Comparison of ENCODE assay signal across 20 cellular contexts in genomic region chr1:207902566-207902965, GRCh38. TPM values are rescaled to one million over a fixed set of nuclear protein-coding genes. Genes with fewer than 3 reads are reported as not detected.
A peak's percentile ranks its signal among the peaks of the same experiment; 100 is the strongest.
DNase-seq lines count a peak whose midpoint lies in the region; ATAC-seq, FAIRE-seq and TF ChIP-seq lines count a peak whose summit lies in the region.
"Had no signal": no experiment of that assay in that cellular context is flagged by ENCODE, and none has a peak within 500 bp of the region (broad histone marks: within the 10 kb centered on the region; RNA-seq: fewer than 3 reads in every experiment).

No MANE protein-coding gene starts in this region.

- DNase-seq in HepG2 (ENCODE audit: low spot score) = no peak
- no peak for DNase-seq in right lobe of liver
- peak; percentile 46 for DNase-seq in left ventricle myocardium superior
- DNase-seq in gastrocnemius medialis = no peak
- no peak for DNase-seq in hepatic stellate cell (ENCODE audit: low spot score)
- no peak for DNase-seq in activated CD4-positive, alpha-beta T cell treated with anti-CD3 and anti-CD28 coated beads for 48 hours
- DNase-seq: CD4-positive, alpha-beta memory T cell; DMS79 treated with DMSO at 0.1 percent for 48 hours; GM23248; MG63; NCI-H1092; NCI-H2227 treated with DMSO at 0.1 percent for 48 hours; NCI-H524 had no signal

- BruUV-seq in HepG2 (replicated peaks; lab: Mats Ljungman, UMichigan) = no TSS peak

- CTCF ChIA-PET in HepG2 (lab: Yijun Ruan, JAX; ENCODE audit: low intra/inter-chr PET ratio, low total read pairs) = no interaction called here

- H3K27me3 ChIP-seq in HepG2 (ENCODE audit: control insufficient read depth in 1 of 2, insufficient read depth in 2 of 2, low read length in 2 of 2) = 0 out of 5 replicates have a peak, but pooled peaks cover 0 to 5% of the 10 kb centered on the region in 2 experiments
- no peaks in the 10 kb centered on the region for H3K27me3 ChIP-seq in right lobe of liver
- H3K27me3 ChIP-seq in gastrocnemius medialis = no peaks in the 10 kb centered on the region
- H3K27me3 ChIP-seq: MG63 had no signal

- TF ChIP-seq EP300 in HepG2 (IDR thresholded peaks at IDR 0.05; ENCODE audit: low read depth in 2 of 2, low read length in 2 of 2) (no peak), HepG2 (CRISPR knock-in tag; IDR thresholded peaks at IDR 0.05; ENCODE audit: borderline replicate concordance) (no peak)

- H3K9me3 ChIP-seq in HepG2 (ENCODE audit: low read length) (no peaks in the 10 kb centered on the region), right lobe of liver (no peaks in the 10 kb centered on the region), gastrocnemius medialis (no peaks in the 10 kb centered on the region)
- H3K9me3 ChIP-seq: MG63 had no signal

- no peak overlapping the region for H3K9ac ChIP-seq in HepG2 (ENCODE audit: insufficient read depth, low read depth, low read length)
- H3K9ac ChIP-seq: GM23248, KMS-11 had no signal

- no peak for TF ChIP-seq POLR2A in HepG2 (IDR thresholded peaks at IDR 0.05; ENCODE audit: insufficient read depth in 1 of 2, low read depth in 2 of 2, low read length in 2 of 2)
- no peak for TF ChIP-seq POLR2A in right lobe of liver (IDR thresholded peaks at IDR 0.05)
- no peak for TF ChIP-seq POLR2A in gastrocnemius medialis (IDR thresholded peaks at IDR 0.05)

- no peak for TF ChIP-seq CTCF in HepG2 (CRISPR knock-in tag; IDR thresholded peaks at IDR 0.05)
- no peak for TF ChIP-seq CTCF in right lobe of liver (IDR thresholded peaks at IDR 0.05)
- TF ChIP-seq CTCF in gastrocnemius medialis (IDR thresholded peaks at IDR 0.05 in 4 of 5, conservative IDR thresholded peaks at IDR 0.05 in 1 of 5) = no peak

- FAIRE-seq in HepG2 (lab: Jason Lieb, UNC) = no peak
- FAIRE-seq: D721Med, G401.6, GM18507 had no signal

- no peak for ATAC-seq in HepG2
- ATAC-seq in right lobe of liver = no peak
- peak; percentile 50 for ATAC-seq in left ventricle myocardium superior
- no peak for ATAC-seq in gastrocnemius medialis
- ATAC-seq in HG03097 (IDR thresholded peaks at IDR 0.05; ENCODE audit: low FRiP score, unreplicated experiment) = no peak
- ATAC-seq in GM21381 (IDR thresholded peaks at IDR 0.05; ENCODE audit: unreplicated experiment) = no peak
- ATAC-seq: Panc1 had no signal

- intact Hi-C loops in HepG2 (cut with micrococcal nuclease; ENCODE audit: unreplicated experiment) = no loop called here
- intact Hi-C loops in right lobe of liver (cut with DNase I) = no loop called here
- intact Hi-C loops in left ventricle myocardium superior (cut with micrococcal nuclease) = no loop called here
- intact Hi-C loops in gastrocnemius medialis (cut with DNase I; ENCODE audit: low total_unique reads) = no loop called here

- in situ Hi-C loops in HepG2 (cut with HindIII; ENCODE audit: extremely low pct_ligation_motif_present, low pct_unique_long_range_greater_than_20kb) (no loop called here), gastrocnemius medialis (cut with MboI; ENCODE audit: low sequenced_read_pairs in 4 of 4) (loop anchor here in 3 of 4 donors (5.0 to 10.0 kb wide), 2 partner anchors 52 to 55 kb away; no protein-coding TSS in a partner anchor)

- H3K4me3 ChIP-seq in HepG2 (replicated peaks in 1 of 3; ENCODE audit: insufficient read depth in 1 of 3, low read depth in 2 of 3, low read length in 3 of 3) (no peak overlapping the region), right lobe of liver (no peak overlapping the region), gastrocnemius medialis (no peak overlapping the region)
- H3K4me3 ChIP-seq: GM23248, MG63 had no signal

- H3K36me3 ChIP-seq in HepG2 (replicated peaks in 1 of 2; ENCODE audit: control insufficient read depth in 1 of 2, insufficient read depth in 2 of 2, low read length in 2 of 2) (no peaks in the 10 kb centered on the region), right lobe of liver (no peaks in the 10 kb centered on the region), gastrocnemius medialis (no peaks in the 10 kb centered on the region)
- H3K36me3 ChIP-seq: MG63 had no signal

- POLR2A ChIA-PET in HepG2 (lab: Yijun Ruan, JAX) = no interaction called here

- H3K27ac ChIP-seq in HepG2 (ENCODE audit: extremely low read length, insufficient read depth, low read length) (no peak overlapping the region), right lobe of liver (no peak overlapping the region), gastrocnemius medialis (peak overlapping the region; percentile 63 to 79 (median 74))
- H3K27ac ChIP-seq: GM23248, KMS-11 had no signal

- H3K79me2 ChIP-seq in HepG2 (ENCODE audit: insufficient read depth, low read length) = no peaks in the 10 kb centered on the region

- H4K20me1 ChIP-seq in HepG2 (ENCODE audit: insufficient read depth, low read length) = no peaks in the 10 kb centered on the region

- H3K4me2 ChIP-seq in HepG2 (ENCODE audit: low read depth, low read length) = no peak overlapping the region
- H3K4me2 ChIP-seq: KMS-11 had no signal

- WGBS in HepG2 (ENCODE audit: low lambda C conversion rate) = 0% methylated on average over 3 of the region's 5 CpGs
- 71% methylated on average over 2 of the region's 5 CpGs for WGBS in right lobe of liver (ENCODE audit: insufficient coverage, low coverage, low lambda C conversion rate, missing lambda C conversion rate)

- H2AFZ ChIP-seq in HepG2 (ENCODE audit: low read length) = no peak overlapping the region
- H2AFZ ChIP-seq: GM23248 had no signal

- no peaks in the 10 kb centered on the region for H3K4me1 ChIP-seq in HepG2 (ENCODE audit: insufficient read depth, low read length)
- H3K4me1 ChIP-seq in right lobe of liver = no peaks in the 10 kb centered on the region
- peaks cover 0 to 14% of the 10 kb centered on the region in 2 donors for H3K4me1 ChIP-seq in gastrocnemius medialis

- TF ChIP-seq RAD21 in HepG2 (CRISPR knock-in tag; IDR thresholded peaks at IDR 0.05) = no peak

TF ChIP-seq in HepG2, 621 proteins besides CTCF, POLR2A, EP300 and RAD21:
- no peak for TF ChIP-seq NR2F1 (CRISPR knock-in tag; IDR thresholded peaks at IDR 0.05)
- peak; percentile 74 for TF ChIP-seq ATF7 (IDR thresholded peaks at IDR 0.05)
- TF ChIP-seq ATF7 (CRISPR knock-in tag; IDR thresholded peaks at IDR 0.05) = no peak

RNA-seq across cellular contexts. Expression of gene CD34, which starts 8.4 kb away (rescaled TPM):
- total RNA-seq in HepG2 (2016; rRNA removed; fragmentation: Illumina TruSeq; extraction: Trizol) (not detected in 2 replicates), right lobe of liver (1 to 10 TPM in 5 of 6 experiments, under 1 TPM in 1; 0.70 to 2.7 (median 2.2) TPM), left ventricle myocardium superior (72.1 TPM), gastrocnemius medialis (10 to 100 TPM; 13.6 to 31.7 (median 20.7) TPM)
- not detected in 2 replicates for total RNA-seq in HepG2 (2016; cell fraction: cytosol; rRNA removed; fragmentation: Illumina TruSeq; extraction: Trizol; ENCODE audit: low read depth)
- total RNA-seq in HepG2 (2016; cell fraction: insoluble cytoplasmic fraction; rRNA removed; fragmentation: Illumina TruSeq; extraction: Trizol) = not detected in 2 replicates
- not detected in 2 replicates for total RNA-seq in HepG2 (2016; cell fraction: membrane; rRNA removed; fragmentation: Illumina TruSeq; extraction: Trizol)
- total RNA-seq in HepG2 (2016; cell fraction: nucleus; rRNA removed; fragmentation: Illumina TruSeq; extraction: Trizol) = not detected in 2 replicates
- polyA plus RNA-seq in HepG2 (2011; rRNA removed) = not detected in 2 replicates
- polyA plus RNA-seq in HepG2 (2011; cell fraction: cytosol; rRNA removed) = not detected in 2 replicates
- polyA plus RNA-seq in HepG2 (2011; cell fraction: nucleus; rRNA removed) = not detected in 2 replicates
- not detected in 2 replicates for polyA plus RNA-seq in HepG2 (2012)
- polyA plus RNA-seq in HepG2 (2016; cell fraction: cytosol; fragmentation: Illumina TruSeq; extraction: Trizol; ENCODE audit: low read depth) = not detected in 2 replicates
- not detected in 2 replicates for polyA plus RNA-seq in HepG2 (2016; cell fraction: insoluble cytoplasmic fraction; fragmentation: Illumina TruSeq; extraction: Trizol; ENCODE audit: low read depth)
- not detected in 2 replicates for polyA plus RNA-seq in HepG2 (2016; cell fraction: membrane; fragmentation: Illumina TruSeq; extraction: Trizol; ENCODE audit: low read depth)
- polyA plus RNA-seq in HepG2 (2016; cell fraction: nucleus; fragmentation: Illumina TruSeq; extraction: Trizol; ENCODE audit: insufficient read depth, low read depth) = not detected in 2 replicates
- polyA minus RNA-seq in HepG2 (2011; rRNA and poly(A)+ RNA removed; ENCODE audit: low replicate concordance) = not detected in 2 replicates
- polyA minus RNA-seq in HepG2 (2011; cell fraction: cytosol; rRNA and poly(A)+ RNA removed) = not detected in 2 replicates
- not detected in 2 replicates for polyA minus RNA-seq in HepG2 (2011; cell fraction: nucleus; rRNA and poly(A)+ RNA removed)
- total RNA-seq: GM23248 had no signal
- polyA plus RNA-seq: CD4-positive, alpha-beta memory T cell had no signal

Comparison
In these comparisons a context has a peak if more than half of its experiments do, and no peak if none do; other contexts are left out.
1. H3K27ac ChIP-seq: peak in gastrocnemius medialis (4 of 4); none in HepG2 (single experiment) and right lobe of liver (0 of 3).